ENCODE assay signal across 1 cellular context in genomic region chr12:63150255-63151060, GRCh38.
TF ChIP-seq lines count a peak whose summit lies in the region.

No MANE protein-coding gene starts in this region.

TF ChIP-seq in HEK293, 187 proteins besides CTCF, POLR2A, EP300 and RAD21 (continued from another document):
- TF ChIP-seq, protein P1, sequence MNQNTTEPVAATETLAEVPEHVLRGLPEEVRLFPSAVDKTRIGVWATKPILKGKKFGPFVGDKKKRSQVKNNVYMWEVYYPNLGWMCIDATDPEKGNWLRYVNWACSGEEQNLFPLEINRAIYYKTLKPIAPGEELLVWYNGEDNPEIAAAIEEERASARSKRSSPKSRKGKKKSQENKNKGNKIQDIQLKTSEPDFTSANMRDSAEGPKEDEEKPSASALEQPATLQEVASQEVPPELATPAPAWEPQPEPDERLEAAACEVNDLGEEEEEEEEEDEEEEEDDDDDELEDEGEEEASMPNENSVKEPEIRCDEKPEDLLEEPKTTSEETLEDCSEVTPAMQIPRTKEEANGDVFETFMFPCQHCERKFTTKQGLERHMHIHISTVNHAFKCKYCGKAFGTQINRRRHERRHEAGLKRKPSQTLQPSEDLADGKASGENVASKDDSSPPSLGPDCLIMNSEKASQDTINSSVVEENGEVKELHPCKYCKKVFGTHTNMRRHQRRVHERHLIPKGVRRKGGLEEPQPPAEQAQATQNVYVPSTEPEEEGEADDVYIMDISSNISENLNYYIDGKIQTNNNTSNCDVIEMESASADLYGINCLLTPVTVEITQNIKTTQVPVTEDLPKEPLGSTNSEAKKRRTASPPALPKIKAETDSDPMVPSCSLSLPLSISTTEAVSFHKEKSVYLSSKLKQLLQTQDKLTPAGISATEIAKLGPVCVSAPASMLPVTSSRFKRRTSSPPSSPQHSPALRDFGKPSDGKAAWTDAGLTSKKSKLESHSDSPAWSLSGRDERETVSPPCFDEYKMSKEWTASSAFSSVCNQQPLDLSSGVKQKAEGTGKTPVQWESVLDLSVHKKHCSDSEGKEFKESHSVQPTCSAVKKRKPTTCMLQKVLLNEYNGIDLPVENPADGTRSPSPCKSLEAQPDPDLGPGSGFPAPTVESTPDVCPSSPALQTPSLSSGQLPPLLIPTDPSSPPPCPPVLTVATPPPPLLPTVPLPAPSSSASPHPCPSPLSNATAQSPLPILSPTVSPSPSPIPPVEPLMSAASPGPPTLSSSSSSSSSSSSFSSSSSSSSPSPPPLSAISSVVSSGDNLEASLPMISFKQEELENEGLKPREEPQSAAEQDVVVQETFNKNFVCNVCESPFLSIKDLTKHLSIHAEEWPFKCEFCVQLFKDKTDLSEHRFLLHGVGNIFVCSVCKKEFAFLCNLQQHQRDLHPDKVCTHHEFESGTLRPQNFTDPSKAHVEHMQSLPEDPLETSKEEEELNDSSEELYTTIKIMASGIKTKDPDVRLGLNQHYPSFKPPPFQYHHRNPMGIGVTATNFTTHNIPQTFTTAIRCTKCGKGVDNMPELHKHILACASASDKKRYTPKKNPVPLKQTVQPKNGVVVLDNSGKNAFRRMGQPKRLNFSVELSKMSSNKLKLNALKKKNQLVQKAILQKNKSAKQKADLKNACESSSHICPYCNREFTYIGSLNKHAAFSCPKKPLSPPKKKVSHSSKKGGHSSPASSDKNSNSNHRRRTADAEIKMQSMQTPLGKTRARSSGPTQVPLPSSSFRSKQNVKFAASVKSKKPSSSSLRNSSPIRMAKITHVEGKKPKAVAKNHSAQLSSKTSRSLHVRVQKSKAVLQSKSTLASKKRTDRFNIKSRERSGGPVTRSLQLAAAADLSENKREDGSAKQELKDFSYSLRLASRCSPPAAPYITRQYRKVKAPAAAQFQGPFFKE (tag by site-specific recombination; IDR thresholded peaks at IDR 0.05; ENCODE audit: borderline replicate concordance): no peak
- no peak for TF ChIP-seq TCF7L2 (IDR thresholded peaks at IDR 0.05; ENCODE audit: borderline replicate concordance, low read depth, low read length)
- no peak for TF ChIP-seq ZNF311 (tag by site-specific recombination; IDR thresholded peaks at IDR 0.05; ENCODE audit: borderline replicate concordance)
- no peak for TF ChIP-seq ZNF324 (tag by site-specific recombination; IDR thresholded peaks at IDR 0.05)
- TF ChIP-seq OSR2 (tag by site-specific recombination; IDR thresholded peaks at IDR 0.05): no peak
